ENCODE assay signal across 2 cellular contexts in genomic region chr19:2988568-2988967, GRCh38.
TF ChIP-seq lines count a peak whose summit lies in the region.

No MANE protein-coding gene starts in this region.

TF ChIP-seq in HEK293, 187 proteins besides CTCF, POLR2A, EP300 and RAD21:
- TF ChIP-seq ZFP3 (tag by site-specific recombination; IDR thresholded peaks at IDR 0.05; ENCODE audit: low read depth): peak; percentile 93
- no peak for TF ChIP-seq ZBTB17 (tag by site-specific recombination; IDR thresholded peaks at IDR 0.05)

TF ChIP-seq in H1, 55 proteins besides CTCF, POLR2A, EP300 and RAD21 (continued from another document):
- TF ChIP-seq BCL11A (IDR thresholded peaks at IDR 0.05; ENCODE audit: low read depth in 2 of 2, low read length in 2 of 2) (no peak), RNF2 (IDR thresholded peaks at IDR 0.05; ENCODE audit: borderline replicate concordance, low read depth, low read length, missing control alignments, poor library complexity, severe bottlenecking) (no peak), EGR1 (IDR thresholded peaks at IDR 0.05; ENCODE audit: borderline replicate concordance, low read depth, low read length) (no peak), POLR2AphosphoS5 (IDR thresholded peaks at IDR 0.05; ENCODE audit: low read depth, low read length) (no peak), CHD7 (IDR thresholded peaks at IDR 0.05; ENCODE audit: insufficient replicate concordance, low read length) (no peak)
TF ChIP-seq in H1: peak in this region for 0.
